26 cellular contexts compared by ENCODE assay signal in the genomic region with DNA sequence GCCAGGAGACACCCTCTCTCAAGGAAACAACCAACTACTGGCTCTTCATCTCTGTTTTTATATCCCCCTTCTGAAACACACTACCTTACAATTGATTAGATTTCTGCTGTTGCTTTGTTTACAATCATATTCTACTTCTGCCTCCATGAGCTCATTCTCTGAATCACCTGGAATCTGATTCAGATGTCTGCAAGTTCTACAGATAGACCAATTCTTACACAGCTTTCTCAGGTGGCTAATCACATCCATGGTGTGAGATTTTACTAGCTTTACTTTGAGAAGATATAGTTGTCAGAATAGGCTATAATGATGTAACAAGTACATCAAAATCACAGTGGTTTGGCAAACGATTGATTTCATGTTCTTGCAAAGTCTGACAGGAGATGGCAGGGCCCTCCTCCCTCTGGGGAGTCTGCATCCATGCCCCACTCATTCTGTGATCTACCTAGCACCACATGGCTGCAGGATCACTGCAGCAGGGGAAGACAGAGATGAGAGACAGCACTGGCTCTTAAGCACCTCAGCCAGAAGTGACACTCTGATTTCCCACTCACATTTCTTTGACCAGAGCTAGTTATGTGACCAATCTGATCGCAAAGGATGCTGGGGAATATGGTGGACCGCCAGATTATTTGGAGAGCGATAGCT.
DNase-seq lines count a peak whose midpoint lies in the region; ATAC-seq and TF ChIP-seq lines count a peak whose summit lies in the region.
"Had no signal": no experiment of that assay in that cellular context is flagged by ENCODE, and none has a peak within 500 bp of the region (broad histone marks: within the 10 kb centered on the region; RNA-seq: fewer than 3 reads in every experiment).

No MANE protein-coding gene starts in this region.

- no peak overlapping the region for H3K27ac ChIP-seq in HEK293 (ENCODE audit: extremely low read depth, low read depth, low read length)
- H3K27ac ChIP-seq: BLaER1 treated with 17β-estradiol and CSF1 and Interleukin-3, amounts not matched to agents 10 nM and 100 nM; GM23248; hepatocyte; suprapubic skin; upper lobe of right lung had no signal

- peaks cover 18 to 54% of the 10 kb centered on the region in 2 donors for H3K4me1 Mint-ChIP-seq in stimulated activated naive B cell treated with anti-CD40 and anti-IgM and Interleukin-4, amounts not matched to agents 10 μg/mL and 1 μg/mL and 100 μg/mL, for 72 hours
- H3K4me1 Mint-ChIP-seq: nephron had no signal

- peaks cover 0 to 7% of the 10 kb centered on the region in 2 donors for H3K36me3 Mint-ChIP-seq in stimulated activated naive B cell treated with anti-CD40 and anti-IgM and Interleukin-4, amounts not matched to agents 10 μg/mL and 1 μg/mL and 100 μg/mL, for 72 hours

- H3K4me1 ChIP-seq in HEK293 (ENCODE audit: control insufficient read depth, insufficient read depth, low read length) = no peaks in the 10 kb centered on the region
- H3K4me1 ChIP-seq: suprapubic skin, upper lobe of right lung had no signal

- H3K9me3 ChIP-seq in HEK293 (ENCODE audit: control insufficient read depth, insufficient read depth, low read depth, low read length) = no peaks in the 10 kb centered on the region
- H3K9me3 ChIP-seq: mucosa of descending colon, suprapubic skin, upper lobe of right lung had no signal

- peaks cover 2 to 4% of the 10 kb centered on the region in 2 donors for H3K9me3 Mint-ChIP-seq in stimulated activated naive B cell treated with anti-CD40 and anti-IgM and Interleukin-4, amounts not matched to agents 10 μg/mL and 1 μg/mL and 100 μg/mL, for 72 hours

- H3K4me3 ChIP-seq in HEK293 (ENCODE audit: low read depth, low read length) (no peak overlapping the region), epithelial cell of esophagus (ENCODE audit: low read length) (no peak overlapping the region)
- H3K4me3 ChIP-seq: BLaER1 treated with 17β-estradiol and CSF1 and Interleukin-3, amounts not matched to agents 10 nM and 100 nM; GM23248; hepatocyte; lung; mucosa of descending colon; suprapubic skin; upper lobe of right lung had no signal

- no peak for ATAC-seq in stimulated activated naive B cell treated with anti-CD40 and anti-IgM and Interleukin-4, amounts not matched to agents 10 μg/mL and 1 μg/mL and 100 μg/mL, for 72 hours (replicated peaks)
- ATAC-seq in GM18517 (IDR thresholded peaks at IDR 0.05; ENCODE audit: unreplicated experiment) (no peak), GM21786 (IDR thresholded peaks at IDR 0.05; ENCODE audit: unreplicated experiment) (no peak)
- ATAC-seq: left cardiac atrium, Panc1, upper lobe of right lung had no signal

- H3K27me3 Mint-ChIP-seq in stimulated activated naive B cell treated with anti-CD40 and anti-IgM and Interleukin-4, amounts not matched to agents 10 μg/mL and 1 μg/mL and 100 μg/mL, for 72 hours = no peaks in the 10 kb centered on the region

- H3K36me3 ChIP-seq in HEK293 (ENCODE audit: control insufficient read depth in 2 of 2, insufficient read depth in 1 of 2, low read length in 2 of 2) = no peaks in the 10 kb centered on the region
- H3K36me3 ChIP-seq: BLaER1 treated with 17β-estradiol and CSF1 and Interleukin-3, amounts not matched to agents 10 nM and 100 nM; suprapubic skin; upper lobe of right lung had no signal

- DNase-seq in stimulated activated CD4-positive, alpha-beta T cell treated with anti-CD3 and anti-CD28 coated beads, Interleukin-1b, Interleukin-23, amount 100 ng/mL, for 48 hours = peak; percentile 31
- DNase-seq in stimulated activated CD4-positive, alpha-beta T cell treated with anti-CD3 and anti-CD28 coated beads, Interleukin-4, amount 100 ng/mL, for 24 hours = no peak
- peak; percentile 76 for DNase-seq in epithelial cell of esophagus (ENCODE audit: low read depth)
- no peak for DNase-seq in stimulated activated naive B cell treated with anti-CD40 and anti-IgM and Interleukin-4, amounts not matched to agents 10 μg/mL and 1 μg/mL and 100 μg/mL, for 72 hours
- DNase-seq: activated naive CD4-positive, alpha-beta T cell; activated T-cell treated with anti-CD3 and anti-CD28 coated beads, Interleukin-2, amount 50 U/mL, for 1 hour; GM23248; left cardiac atrium; mucosa of descending colon; NCI-H1436 treated with DMSO at 0.1 percent for 48 hours; NCI-H2081 treated with DMSO at 0.1 percent for 48 hours; NCI-H226; NCI-H69; SHP77; stimulated activated CD4-positive, alpha-beta T cell treated with anti-CD3 and anti-CD28 coated beads, Interleukin-4, amount 100 ng/mL, for 4 hours; upper lobe of right lung had no signal

- peak overlapping the region; percentile 33 for H3K27ac Mint-ChIP-seq in stimulated activated naive B cell treated with anti-CD40 and anti-IgM and Interleukin-4, amounts not matched to agents 10 μg/mL and 1 μg/mL and 100 μg/mL, for 72 hours
- H3K27ac Mint-ChIP-seq: nephron; T-helper 2 cell treated with Interferon-gamma antibody and Interleukin-4, amounts not matched to agents 5 μg/mL and 100 μg/mL, for 36 hours had no signal

- CTCF ChIA-PET in HEK293 (lab: Yijun Ruan, JAX) = no interaction called here

- H3K4me3 Mint-ChIP-seq in stimulated activated naive B cell treated with anti-CD40 and anti-IgM and Interleukin-4, amounts not matched to agents 10 μg/mL and 1 μg/mL and 100 μg/mL, for 72 hours = no peak overlapping the region
- H3K4me3 Mint-ChIP-seq: nephron; T-helper 2 cell treated with Interferon-gamma antibody and Interleukin-4, amounts not matched to agents 5 μg/mL and 100 μg/mL, for 36 hours had no signal

- no peak for TF ChIP-seq CTCF in HEK293 (tag by site-specific recombination; IDR thresholded peaks at IDR 0.05)
- no peak for TF ChIP-seq CTCF in epithelial cell of esophagus (IDR thresholded peaks at IDR 0.05; ENCODE audit: insufficient read depth, low read depth, low read length, missing control alignments)

- POLR2A ChIA-PET in HEK293 (lab: Yijun Ruan, JAX) = no interaction called here

TF ChIP-seq in HEK293, 187 proteins besides CTCF, POLR2A, EP300 and RAD21:
- TF ChIP-seq ZBTB8A (tag by site-specific recombination; IDR thresholded peaks at IDR 0.05) (no peak), ZBTB17 (tag by site-specific recombination; IDR thresholded peaks at IDR 0.05) (peak; percentile 45)
- TF ChIP-seq, protein P1, sequence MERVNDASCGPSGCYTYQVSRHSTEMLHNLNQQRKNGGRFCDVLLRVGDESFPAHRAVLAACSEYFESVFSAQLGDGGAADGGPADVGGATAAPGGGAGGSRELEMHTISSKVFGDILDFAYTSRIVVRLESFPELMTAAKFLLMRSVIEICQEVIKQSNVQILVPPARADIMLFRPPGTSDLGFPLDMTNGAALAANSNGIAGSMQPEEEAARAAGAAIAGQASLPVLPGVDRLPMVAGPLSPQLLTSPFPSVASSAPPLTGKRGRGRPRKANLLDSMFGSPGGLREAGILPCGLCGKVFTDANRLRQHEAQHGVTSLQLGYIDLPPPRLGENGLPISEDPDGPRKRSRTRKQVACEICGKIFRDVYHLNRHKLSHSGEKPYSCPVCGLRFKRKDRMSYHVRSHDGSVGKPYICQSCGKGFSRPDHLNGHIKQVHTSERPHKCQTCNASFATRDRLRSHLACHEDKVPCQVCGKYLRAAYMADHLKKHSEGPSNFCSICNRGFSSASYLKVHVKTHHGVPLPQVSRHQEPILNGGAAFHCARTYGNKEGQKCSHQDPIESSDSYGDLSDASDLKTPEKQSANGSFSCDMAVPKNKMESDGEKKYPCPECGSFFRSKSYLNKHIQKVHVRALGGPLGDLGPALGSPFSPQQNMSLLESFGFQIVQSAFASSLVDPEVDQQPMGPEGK (tag by site-specific recombination; IDR thresholded peaks at IDR 0.05) = no peak

Comparison
In these comparisons a context has a peak if more than half of its experiments do, and no peak if none do; other contexts are left out.
1. DNase-seq: peak in stimulated activated CD4-positive, alpha-beta T cell treated with anti-CD3 and anti-CD28 coated beads, Interleukin-1b, Interleukin-23, amount 100 ng/mL, for 48 hours (single experiment) and epithelial cell of esophagus (single experiment); none in stimulated activated CD4-positive, alpha-beta T cell treated with anti-CD3 and anti-CD28 coated beads, Interleukin-4, amount 100 ng/mL, for 24 hours (single experiment) and stimulated activated naive B cell treated with anti-CD40 and anti-IgM and Interleukin-4, amounts not matched to agents 10 μg/mL and 1 μg/mL and 100 μg/mL, for 72 hours (single experiment).